ENCODE assay signal across 19 cellular contexts in the genomic region with DNA sequence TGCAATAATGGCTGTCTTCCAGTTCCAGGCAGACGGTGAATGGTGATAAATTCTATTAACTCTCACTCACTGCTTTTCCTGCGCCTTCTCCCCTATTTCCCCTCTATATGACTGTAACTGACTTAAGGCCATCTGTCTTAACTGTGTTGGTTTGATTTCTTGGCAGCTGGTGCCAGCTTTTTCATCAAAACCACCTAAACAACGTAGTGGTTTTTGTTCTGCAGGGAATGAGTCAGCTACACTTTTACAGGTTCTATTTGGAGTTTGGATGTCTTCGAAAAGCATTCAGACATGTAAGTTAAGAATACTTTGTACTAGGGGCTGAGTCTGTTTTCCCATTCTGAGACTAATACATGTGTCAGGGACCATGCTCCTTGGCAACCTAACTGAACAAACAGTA. TPM values are rescaled to one million over a fixed set of nuclear protein-coding genes. Genes with fewer than 3 reads are reported as not detected.
A peak's percentile ranks its signal among the peaks of the same experiment; 100 is the strongest.
DNase-seq lines count a peak whose midpoint lies in the region; ATAC-seq lines count a peak whose summit lies in the region.
"Had no signal": no experiment of that assay in that cellular context is flagged by ENCODE, and none has a peak within 500 bp of the region (broad histone marks: within the 10 kb centered on the region; RNA-seq: fewer than 3 reads in every experiment).

No MANE protein-coding gene starts in this region.

- no peak overlapping the region for H3K4me3 Mint-ChIP-seq in activated CD4-positive, alpha-beta T cell treated with anti-CD3 and anti-CD28 coated beads, Interleukin-2, amount 10 ng/mL, durations not matched to agents 7 days and 5 days
- H3K4me3 Mint-ChIP-seq in T-helper 1 cell treated with Interleukin-12 subunit alpha and Interleukin-12 subunit beta and Interleukin-4 antibody, amounts not matched to agents 30 μg/mL and 1 μg/mL, for 36 hours, result no peak overlapping the region
- H3K4me3 Mint-ChIP-seq: dendritic cell treated with granulocyte-macrophage colony-stimulating factor and Interleukin-4, amounts not matched to agents 40 ng/mL and 50 ng/mL, for 4 days; nephron progenitor cell had no signal

- peak overlapping the region; percentile 7 for H3K27ac Mint-ChIP-seq in activated CD4-positive, alpha-beta T cell treated with anti-CD3 and anti-CD28 coated beads, Interleukin-2, amount 10 ng/mL, durations not matched to agents 7 days and 5 days
- H3K27ac Mint-ChIP-seq in T-helper 1 cell treated with Interleukin-12 subunit alpha and Interleukin-12 subunit beta and Interleukin-4 antibody, amounts not matched to agents 30 μg/mL and 1 μg/mL, for 36 hours, result peak overlapping the region; percentile 8
- H3K27ac Mint-ChIP-seq: dendritic cell treated with granulocyte-macrophage colony-stimulating factor and Interleukin-4, amounts not matched to agents 40 ng/mL and 50 ng/mL, for 4 days; nephron progenitor cell had no signal

- POLR2A ChIA-PET in activated CD4-positive, alpha-beta T cell treated with anti-CD3 and anti-CD28 coated beads, Interleukin-2, amount 10 ng/mL, durations not matched to agents 7 days and 5 days (lab: Charles Lee), result interaction anchor here (1.1 kb wide), 1 partner anchor 9 kb away, joined by 3 read pairs; a partner anchor contains a TSS

- H3K9me3 Mint-ChIP-seq in activated CD4-positive, alpha-beta T cell treated with anti-CD3 and anti-CD28 coated beads, Interleukin-2, amount 10 ng/mL, durations not matched to agents 7 days and 5 days, result no peaks in the 10 kb centered on the region
- H3K9me3 Mint-ChIP-seq in T-helper 1 cell treated with Interleukin-12 subunit alpha and Interleukin-12 subunit beta and Interleukin-4 antibody, amounts not matched to agents 30 μg/mL and 1 μg/mL, for 36 hours, result no peaks in the 10 kb centered on the region
- H3K9me3 Mint-ChIP-seq: dendritic cell treated with granulocyte-macrophage colony-stimulating factor and Interleukin-4, amounts not matched to agents 40 ng/mL and 50 ng/mL, for 4 days; nephron progenitor cell had no signal

- no peaks in the 10 kb centered on the region for H3K27me3 Mint-ChIP-seq in activated CD4-positive, alpha-beta T cell treated with anti-CD3 and anti-CD28 coated beads, Interleukin-2, amount 10 ng/mL, durations not matched to agents 7 days and 5 days
- H3K27me3 Mint-ChIP-seq in T-helper 1 cell treated with Interleukin-12 subunit alpha and Interleukin-12 subunit beta and Interleukin-4 antibody, amounts not matched to agents 30 μg/mL and 1 μg/mL, for 36 hours (ENCODE audit: low read depth), result no peaks in the 10 kb centered on the region
- H3K27me3 Mint-ChIP-seq: dendritic cell treated with granulocyte-macrophage colony-stimulating factor and Interleukin-4, amounts not matched to agents 40 ng/mL and 50 ng/mL, for 4 days had no signal

- peak; percentile 41 for ATAC-seq in HG02610 (IDR thresholded peaks at IDR 0.05; ENCODE audit: unreplicated experiment)
- ATAC-seq: left colon had no signal

- DNase-seq in activated CD4-positive, alpha-beta T cell treated with anti-CD3 and anti-CD28 coated beads, Interleukin-2, amount 10 ng/mL, durations not matched to agents 7 days and 5 days, result no peak
- DNase-seq in activated CD4-positive, alpha-beta T cell treated with anti-CD3 and anti-CD28 coated beads for 48 hours, result no peak
- DNase-seq in occipital lobe (lab: John Stamatoyannopoulos, UW), result peak; percentile 3
- no peak for DNase-seq in DMS153 (lab: John Stamatoyannopoulos, UW)
- no peak for DNase-seq in iPS-NIHi11 (ENCODE audit: low spot score)
- no peak for DNase-seq in C1 segment of cervical spinal cord (lab: John Stamatoyannopoulos, UW)
- DNase-seq: activated CD4-positive, CD25-positive, alpha-beta regulatory T cell treated with anti-CD3 and anti-CD28 coated beads, Interleukin-2, amount 50 U/mL, for 72 hours; activated CD8-positive, alpha-beta memory T cell treated with anti-CD3 and anti-CD28 coated beads, Interleukin-2, amount 50 U/mL, for 48 hours; left colon; MV-4-11; NCI-H2081; NCI-H524 treated with DMSO at 0.1 percent for 48 hours; nephron progenitor cell; retina; SJCRH30; tibial artery had no signal

- CTCF ChIA-PET in activated CD4-positive, alpha-beta T cell treated with anti-CD3 and anti-CD28 coated beads, Interleukin-2, amount 10 ng/mL, durations not matched to agents 7 days and 5 days (lab: Charles Lee), result interaction anchor here (0.7 to 1.3 kb wide), 2 partner anchors 8 to 11 kb away, joined by 3 to 4 read pairs; a partner anchor contains a TSS

- peaks cover 17% of the 10 kb centered on the region for H3K4me1 Mint-ChIP-seq in activated CD4-positive, alpha-beta T cell treated with anti-CD3 and anti-CD28 coated beads, Interleukin-2, amount 10 ng/mL, durations not matched to agents 7 days and 5 days
- H3K4me1 Mint-ChIP-seq in T-helper 1 cell treated with Interleukin-12 subunit alpha and Interleukin-12 subunit beta and Interleukin-4 antibody, amounts not matched to agents 30 μg/mL and 1 μg/mL, for 36 hours (ENCODE audit: low read depth), result peaks cover 14% of the 10 kb centered on the region
- H3K4me1 Mint-ChIP-seq: nephron progenitor cell had no signal

- H3K36me3 Mint-ChIP-seq in activated CD4-positive, alpha-beta T cell treated with anti-CD3 and anti-CD28 coated beads, Interleukin-2, amount 10 ng/mL, durations not matched to agents 7 days and 5 days (ENCODE audit: low read depth), result peaks cover 36% of the 10 kb centered on the region
- H3K36me3 Mint-ChIP-seq in T-helper 1 cell treated with Interleukin-12 subunit alpha and Interleukin-12 subunit beta and Interleukin-4 antibody, amounts not matched to agents 30 μg/mL and 1 μg/mL, for 36 hours (ENCODE audit: low read depth), result peaks cover 21% of the 10 kb centered on the region

RNA-seq across cellular contexts. Expression of a gene that starts 8.4 kb away (rescaled TPM):
- total RNA-seq in activated CD4-positive, alpha-beta T cell treated with anti-CD3 and anti-CD28 coated beads, Interleukin-2, amount 10 ng/mL, durations not matched to agents 7 days and 5 days, result 10 to 100 TPM in 1 of 2 experiments, 1 to 10 TPM in 1; 9.8 to 11.0 TPM
- 9.4 TPM for total RNA-seq in occipital lobe

RNA-seq across cellular contexts. Expression of a gene that starts 8.5 kb away (rescaled TPM):
- total RNA-seq in activated CD4-positive, alpha-beta T cell treated with anti-CD3 and anti-CD28 coated beads, Interleukin-2, amount 10 ng/mL, durations not matched to agents 7 days and 5 days, result 10 to 100 TPM; 12.5 to 17.3 TPM
- total RNA-seq in occipital lobe, result 27.8 TPM

RNA-seq across cellular contexts. Expression of a gene that starts 50.9 kb away (rescaled TPM):
- total RNA-seq in activated CD4-positive, alpha-beta T cell treated with anti-CD3 and anti-CD28 coated beads, Interleukin-2, amount 10 ng/mL, durations not matched to agents 7 days and 5 days, result 1 to 10 TPM; 4.1 to 4.8 TPM
- 0.47 TPM for total RNA-seq in occipital lobe
